1 cellular context compared by ENCODE assay signal in genomic region chr1:17017435-17017834, GRCh38.
TF ChIP-seq lines count a peak whose summit lies in the region.

No MANE protein-coding gene starts in this region.

TF ChIP-seq in PFSK-1, 5 proteins besides CTCF, POLR2A, EP300 and RAD21:
- TF ChIP-seq, protein P1, sequence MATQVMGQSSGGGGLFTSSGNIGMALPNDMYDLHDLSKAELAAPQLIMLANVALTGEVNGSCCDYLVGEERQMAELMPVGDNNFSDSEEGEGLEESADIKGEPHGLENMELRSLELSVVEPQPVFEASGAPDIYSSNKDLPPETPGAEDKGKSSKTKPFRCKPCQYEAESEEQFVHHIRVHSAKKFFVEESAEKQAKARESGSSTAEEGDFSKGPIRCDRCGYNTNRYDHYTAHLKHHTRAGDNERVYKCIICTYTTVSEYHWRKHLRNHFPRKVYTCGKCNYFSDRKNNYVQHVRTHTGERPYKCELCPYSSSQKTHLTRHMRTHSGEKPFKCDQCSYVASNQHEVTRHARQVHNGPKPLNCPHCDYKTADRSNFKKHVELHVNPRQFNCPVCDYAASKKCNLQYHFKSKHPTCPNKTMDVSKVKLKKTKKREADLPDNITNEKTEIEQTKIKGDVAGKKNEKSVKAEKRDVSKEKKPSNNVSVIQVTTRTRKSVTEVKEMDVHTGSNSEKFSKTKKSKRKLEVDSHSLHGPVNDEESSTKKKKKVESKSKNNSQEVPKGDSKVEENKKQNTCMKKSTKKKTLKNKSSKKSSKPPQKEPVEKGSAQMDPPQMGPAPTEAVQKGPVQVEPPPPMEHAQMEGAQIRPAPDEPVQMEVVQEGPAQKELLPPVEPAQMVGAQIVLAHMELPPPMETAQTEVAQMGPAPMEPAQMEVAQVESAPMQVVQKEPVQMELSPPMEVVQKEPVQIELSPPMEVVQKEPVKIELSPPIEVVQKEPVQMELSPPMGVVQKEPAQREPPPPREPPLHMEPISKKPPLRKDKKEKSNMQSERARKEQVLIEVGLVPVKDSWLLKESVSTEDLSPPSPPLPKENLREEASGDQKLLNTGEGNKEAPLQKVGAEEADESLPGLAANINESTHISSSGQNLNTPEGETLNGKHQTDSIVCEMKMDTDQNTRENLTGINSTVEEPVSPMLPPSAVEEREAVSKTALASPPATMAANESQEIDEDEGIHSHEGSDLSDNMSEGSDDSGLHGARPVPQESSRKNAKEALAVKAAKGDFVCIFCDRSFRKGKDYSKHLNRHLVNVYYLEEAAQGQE (IDR thresholded peaks at IDR 0.05; ENCODE audit: insufficient read depth in 1 of 2, low read depth in 2 of 2, low read length in 2 of 2): no peak
- TF ChIP-seq FOXP2 (optimal IDR thresholded peaks at IDR 0.05; ENCODE audit: borderline replicate concordance, extremely low read depth, extremely low read length, insufficient read depth) (no peak), POLR2AphosphoS5 (IDR thresholded peaks at IDR 0.05; ENCODE audit: low read depth, low read length) (0 out of 2 replicates have a peak, but pooled peaks have one; percentile 20)
